Comparison of ENCODE assay signal across 8 cellular contexts in genomic region chr2:118716102-118716501, GRCh38.
"Had no signal": no experiment of that assay in that cellular context is flagged by ENCODE, and none has a peak within 500 bp of the region (broad histone marks: within the 10 kb centered on the region; RNA-seq: fewer than 3 reads in every experiment).

No MANE protein-coding gene starts in this region.

- DNase-seq: GDM1, GF-D8 had no signal

- FAIRE-seq: G401.6, GM12878, GM12891, GM12892, GM18507, GM19239 had no signal

- ATAC-seq: GM12878 had no signal

- H3K4me3 ChIP-seq: GM12878 had no signal
